ENCODE assay signal across 8 cellular contexts in genomic region chr1:20732071-20732587, GRCh38. TPM values are rescaled to one million over a fixed set of nuclear protein-coding genes. Genes with fewer than 3 reads are reported as not detected.
A peak's percentile ranks its signal among the peaks of the same experiment; 100 is the strongest.
DNase-seq lines count a peak whose midpoint lies in the region; ATAC-seq and TF ChIP-seq lines count a peak whose summit lies in the region.

No MANE protein-coding gene starts in this region.

- H3K36me3 ChIP-seq in BJ (ENCODE audit: control insufficient read depth, insufficient read depth, low read length): no peaks in the 10 kb centered on the region
- peaks cover 11% of the 10 kb centered on the region for H3K36me3 ChIP-seq in MG63
- H3K36me3 ChIP-seq in brain microvascular endothelial cell (replicated peaks): peaks cover under 1% of the 10 kb centered on the region
- H3K36me3 ChIP-seq in skeletal muscle tissue (ENCODE audit: control insufficient read depth in 3 of 3, insufficient read depth in 3 of 3, low read length in 3 of 3): peaks cover 0 to under 1% (median 0%) of the 10 kb centered on the region in 3 donors

- DNase-seq in BJ (ENCODE audit: low read depth) (no peak), MG63 (peak; percentile 74), T1000 (lab: John Stamatoyannopoulos, UW) (peak; percentile 72), brain microvascular endothelial cell (peak; percentile 19), iPS-NIHi7 (ENCODE audit: extremely low spot score) (peak; percentile 94), cerebellar nuclear complex (lab: John Stamatoyannopoulos, UW) (no peak)

- peak overlapping the region; percentile 63 for H3K27ac ChIP-seq in brain microvascular endothelial cell
- H3K27ac ChIP-seq in skeletal muscle tissue (ENCODE audit: low read depth, low read length): no peak overlapping the region

- peak overlapping the region; percentile 10 to 79 (median 61) for H3K9ac ChIP-seq in skeletal muscle tissue (ENCODE audit: low read depth in 1 of 3, low read length in 3 of 3)

- CTCF ChIA-PET in BJ (lab: Yijun Ruan, JAX): interaction anchor here (1.0 kb wide), 2 partner anchors 35 to 463 kb away, joined by 3 to 5 read pairs; no protein-coding TSS in a partner anchor

- H3K4me3 ChIP-seq in BJ (ENCODE audit: low read depth, low read length): peak overlapping the region; percentile 58
- H3K4me3 ChIP-seq in MG63: peak overlapping the region; percentile 49
- peak overlapping the region; percentile 61 for H3K4me3 ChIP-seq in brain microvascular endothelial cell (ENCODE audit: low read depth, low read length)
- H3K4me3 ChIP-seq in skeletal muscle tissue (ENCODE audit: low read length in 3 of 3): peak overlapping the region; percentile 63 to 83 (median 79)

- POLR2A ChIA-PET in BJ (lab: Charles Lee): no interaction called here

- H3K9me3 ChIP-seq in MG63 (no peaks in the 10 kb centered on the region), skeletal muscle tissue (ENCODE audit: control insufficient read depth in 3 of 3, low read length in 3 of 3) (no peaks in the 10 kb centered on the region)

- peak; percentile 42 for ATAC-seq in GM21367 (IDR thresholded peaks at IDR 0.05; ENCODE audit: unreplicated experiment)

- no peak for TF ChIP-seq CTCF in BJ (IDR thresholded peaks at IDR 0.05; ENCODE audit: insufficient read depth, low read depth, low read length)
- TF ChIP-seq CTCF in brain microvascular endothelial cell (IDR thresholded peaks at IDR 0.05; ENCODE audit: low read depth, low read length, missing control alignments): no peak

- in situ Hi-C loops in brain microvascular endothelial cell (cut with HindIII; ENCODE audit: low pct_ligation_motif_present, low sequenced_read_pairs): no loop called here

- no peaks in the 10 kb centered on the region for H3K27me3 ChIP-seq in BJ (ENCODE audit: control insufficient read depth, insufficient read depth, low read length)
- H3K27me3 ChIP-seq in MG63: no peaks in the 10 kb centered on the region
- H3K27me3 ChIP-seq in brain microvascular endothelial cell (replicated peaks): no peaks in the 10 kb centered on the region
- H3K27me3 ChIP-seq in skeletal muscle tissue (ENCODE audit: control insufficient read depth in 3 of 3, insufficient read depth in 3 of 3, low read length in 3 of 3): peaks cover 25 to 37% (median 26%) of the 10 kb centered on the region in 3 donors

- H3K4me1 ChIP-seq in skeletal muscle tissue (ENCODE audit: control insufficient read depth in 3 of 3, insufficient read depth in 3 of 3, low read length in 3 of 3): peaks cover 14 to 22% (median 17%) of the 10 kb centered on the region in 3 donors

RNA-seq across cellular contexts. Expression of gene SH2D5, which starts 0.4 kb away (rescaled TPM):
- polyA plus RNA-seq in BJ (2011; rRNA removed): 1.6 and 3.5 TPM in 2 replicates
- polyA minus RNA-seq in BJ (2011; rRNA and poly(A)+ RNA removed): 2.5 TPM in 2 replicates
- total RNA-seq in MG63 (2014; rRNA removed; shearing (Covaris generic); ENCODE audit: low replicate concordance): 1.7 and 2.4 TPM in 2 replicates
- total RNA-seq in skeletal muscle tissue: under 0.01 TPM

RNA-seq across cellular contexts. Expression of gene KIF17, which starts 14.3 kb away (rescaled TPM):
- 1.6 and 3.7 TPM in 2 replicates for polyA plus RNA-seq in BJ (2011; rRNA removed)
- polyA minus RNA-seq in BJ (2011; rRNA and poly(A)+ RNA removed): 1.3 and 1.6 TPM in 2 replicates
- total RNA-seq in MG63 (2014; rRNA removed; shearing (Covaris generic); ENCODE audit: low replicate concordance): 0.03 TPM in 1 of 2 replicates, not detected in the other
- 3.7 TPM for total RNA-seq in skeletal muscle tissue

RNA-seq across cellular contexts. Expression of gene HP1BP3, which starts 55.0 kb away (rescaled TPM):
- polyA plus RNA-seq in BJ (2011; rRNA removed): 118 and 144 TPM in 2 replicates
- 44.7 and 45.0 TPM in 2 replicates for polyA minus RNA-seq in BJ (2011; rRNA and poly(A)+ RNA removed)
- total RNA-seq in MG63 (2014; rRNA removed; shearing (Covaris generic); ENCODE audit: low replicate concordance): 211 and 227 TPM in 2 replicates
- 192 TPM for total RNA-seq in skeletal muscle tissue

Comparison
In these comparisons a context has a peak if more than half of its experiments do, and no peak if none do; other contexts are left out.
1. DNase-seq: peak in MG63 (single experiment), T1000 (single experiment), brain microvascular endothelial cell (single experiment) and iPS-NIHi7 (single experiment); none in BJ (single experiment) and cerebellar nuclear complex (0 of 2).
2. Peak in every context shown above with its lines, with median percentiles within 50 percentile points of each other: H3K4me3 ChIP-seq.